ENCODE assay signal across 8 cellular contexts in genomic region chr7:105017263-105018051, GRCh38. TPM values are rescaled to one million over a fixed set of nuclear protein-coding genes. Genes with fewer than 3 reads are reported as not detected.
DNase-seq lines count a peak whose midpoint lies in the region; ATAC-seq and TF ChIP-seq lines count a peak whose summit lies in the region.

No MANE protein-coding gene starts in this region.

- peak overlapping the region; percentile 97 for H3K4me2 ChIP-seq in osteoblast (ENCODE audit: insufficient read depth, low read length)

- no peaks in the 10 kb centered on the region for H3K9me3 Mint-ChIP-seq in Calu3 (ENCODE audit: low read depth, unreplicated experiment)

- H3K4me3 ChIP-seq in duodenal mucosa (ENCODE audit: low read depth in 1 of 2, low read length in 2 of 2), result peak overlapping the region; percentile 91 to 96
- peak overlapping the region; percentile 94 for H3K4me3 ChIP-seq in osteoblast (ENCODE audit: insufficient read depth, low read length)

- H3K79me2 ChIP-seq in osteoblast (ENCODE audit: insufficient read depth, low read length), result peaks cover 95% of the 10 kb centered on the region

- no TSS peak for BruUV-seq in Calu3 (replicated peaks; lab: Mats Ljungman, UMichigan)

- ATAC-seq in HG03354 (IDR thresholded peaks at IDR 0.05; ENCODE audit: poor library complexity, severe bottlenecking, unreplicated experiment) (no peak), GM18873 (IDR thresholded peaks at IDR 0.05; ENCODE audit: low FRiP score, unreplicated experiment) (no peak)
- no peak for ATAC-seq in activated CD4-positive, CD25-positive, alpha-beta regulatory T cell treated with anti-CD3 and anti-CD28 coated beads, Interleukin-2, amount 50 U/mL, for 24 hours

- TF ChIP-seq CTCF in Calu3 (IDR thresholded peaks at IDR 0.05; ENCODE audit: unreplicated experiment), result no peak
- TF ChIP-seq CTCF in osteoblast (IDR thresholded peaks at IDR 0.05; ENCODE audit: extremely low read depth, low read depth, low read length), result no peak

- H3K27me3 Mint-ChIP-seq in Calu3 (ENCODE audit: unreplicated experiment), result no peaks in the 10 kb centered on the region

- DNase-seq in Calu3, result no peak
- peak; percentile 80 for DNase-seq in NCI-H82 (lab: John Stamatoyannopoulos, UW)
- DNase-seq in osteoblast (ENCODE audit: insufficient read length, low spot score, missing footprints), result peak; percentile 56
- DNase-seq in stimulated activated CD4-positive, alpha-beta T cell treated with anti-CD3 and anti-CD28 coated beads, Interleukin-2, amount 100 ng/mL, for 24 hours, result no peak

- peaks cover 41% of the 10 kb centered on the region for H4K20me1 ChIP-seq in osteoblast (ENCODE audit: insufficient read depth, low read length)

- no peak overlapping the region for H2AFZ ChIP-seq in osteoblast (ENCODE audit: low read length)

- H3K4me1 ChIP-seq in duodenal mucosa (ENCODE audit: control insufficient read depth in 1 of 2, insufficient read depth in 2 of 2, low read length in 2 of 2) (peaks cover 30 to 35% of the 10 kb centered on the region in 2 donors), osteoblast (ENCODE audit: insufficient read depth, low read length) (peaks cover 40% of the 10 kb centered on the region)

- peaks cover 6% of the 10 kb centered on the region for H3K4me1 Mint-ChIP-seq in Calu3 (ENCODE audit: low read depth, unreplicated experiment)

- H3K9me3 ChIP-seq in duodenal mucosa (ENCODE audit: control insufficient read depth in 1 of 2, low read length in 2 of 2), result no peaks in the 10 kb centered on the region
- no peaks in the 10 kb centered on the region for H3K9me3 ChIP-seq in osteoblast (ENCODE audit: low read depth, low read length)

- CTCF ChIA-PET in Calu3 (lab: Charles Lee), result interaction anchor here (1.1 kb wide), 1 partner anchor 10 kb away, joined by 3 read pairs; no protein-coding TSS in a partner anchor

- H3K36me3 Mint-ChIP-seq in Calu3 (ENCODE audit: insufficient read depth, unreplicated experiment), result peaks cover 51% of the 10 kb centered on the region

- intact Hi-C loops in Calu3 (cut with micrococcal nuclease; ENCODE audit: unreplicated experiment), result loop anchor here (10.0 kb wide), 1 partner anchor 93 kb away; no protein-coding TSS in a partner anchor

- H3K27ac ChIP-seq in duodenal mucosa (ENCODE audit: low read depth, low read length) (no peak overlapping the region), osteoblast (ENCODE audit: low read depth, low read length) (peak overlapping the region; percentile 100)

- H3K27ac Mint-ChIP-seq in Calu3 (ENCODE audit: unreplicated experiment), result peak overlapping the region; percentile 86

- H3K9ac ChIP-seq in duodenal mucosa (ENCODE audit: low read depth in 1 of 2, low read length in 2 of 2), result peak overlapping the region; percentile 13 to 98

- H3K27me3 ChIP-seq in duodenal mucosa (ENCODE audit: control insufficient read depth in 1 of 2, insufficient read depth in 2 of 2, low read length in 2 of 2), result no peaks in the 10 kb centered on the region
- H3K27me3 ChIP-seq in osteoblast (ENCODE audit: insufficient read depth, low read length), result no peaks in the 10 kb centered on the region

- peak overlapping the region; percentile 93 for H3K4me3 Mint-ChIP-seq in Calu3 (ENCODE audit: low read depth, unreplicated experiment)

- H3K36me3 ChIP-seq in duodenal mucosa (ENCODE audit: control insufficient read depth in 1 of 2, insufficient read depth in 2 of 2, low read length in 2 of 2) (no peaks in the 10 kb centered on the region), osteoblast (ENCODE audit: insufficient read depth, low read length) (no peaks in the 10 kb centered on the region)

RNA-seq across cellular contexts. Expression of gene KMT2E, which starts 3.5 kb away (rescaled TPM):
- total RNA-seq in Calu3 (2022) (37.7 and 39.1 TPM in 2 replicates), osteoblast (108 and 124 TPM in 2 replicates)

Comparison
In these comparisons a context has a peak if more than half of its experiments do, and no peak if none do; other contexts are left out.
1. DNase-seq: peak in NCI-H82 (single experiment) and osteoblast (single experiment); none in Calu3 (single experiment) and stimulated activated CD4-positive, alpha-beta T cell treated with anti-CD3 and anti-CD28 coated beads, Interleukin-2, amount 100 ng/mL, for 24 hours (0 of 2).